22 cellular contexts compared by ENCODE assay signal in genomic region chr6:30832864-30833263, GRCh38. TPM values are rescaled to one million over a fixed set of nuclear protein-coding genes. Genes with fewer than 3 reads are reported as not detected.
DNase-seq lines count a peak whose midpoint lies in the region; ATAC-seq lines count a peak whose summit lies in the region.
"Had no signal": no experiment of that assay in that cellular context is flagged by ENCODE, and none has a peak within 500 bp of the region (broad histone marks: within the 10 kb centered on the region; RNA-seq: fewer than 3 reads in every experiment).

No MANE protein-coding gene starts in this region.

- no peak overlapping the region for H2BK120ac ChIP-seq in mesenchymal stem cell (ENCODE audit: low read depth, low read length)

- no peak for ATAC-seq in activated T-cell treated with anti-CD3 and anti-CD28 coated beads, Interleukin-2, amount 50 U/mL, for 72 hours (replicated peaks in 1 of 2)
- ATAC-seq in GM21723 (IDR thresholded peaks at IDR 0.05; ENCODE audit: unreplicated experiment): no peak
- ATAC-seq in GM21447 (IDR thresholded peaks at IDR 0.05; ENCODE audit: unreplicated experiment): no peak
- ATAC-seq: PC-3, SK-N-SH treated with all-trans-retinoic acid at 6 μM for 48 hours had no signal

- CTCF ChIA-PET in CD8-positive, alpha-beta memory T cell (lab: Charles Lee): interaction anchor here (0.7 to 1.8 kb wide), 3 partner anchors 11 to 271 kb away, joined by 3 to 6 read pairs (median 4); no protein-coding TSS in a partner anchor

- H3K23ac ChIP-seq in mesenchymal stem cell (ENCODE audit: low read length in 2 of 2): no peak overlapping the region

- no peak overlapping the region for H3K4me3 ChIP-seq in BLaER1 treated with 17β-estradiol and CSF1 and Interleukin-3, amounts not matched to agents 10 nM and 100 nM
- H3K4me3 ChIP-seq in CD8-positive, alpha-beta memory T cell (ENCODE audit: low read length): no peak overlapping the region
- no peak overlapping the region for H3K4me3 ChIP-seq in mesenchymal stem cell (ENCODE audit: insufficient read depth in 1 of 2, low read depth in 1 of 2, low read length in 2 of 2)
- H3K4me3 ChIP-seq: SJCRH30 had no signal

- no peaks in the 10 kb centered on the region for H3K36me3 Mint-ChIP-seq in activated T-cell treated with anti-CD3 and anti-CD28 coated beads, Interleukin-2, amount 50 U/mL, for 72 hours (ENCODE audit: insufficient read depth in 2 of 2)
- peaks cover 1 to 21% (median 9%) of the 10 kb centered on the region in 3 donors for H3K36me3 Mint-ChIP-seq in CD8-positive, alpha-beta memory T cell

- peak overlapping the region in 1 of 11 experiments; percentile 7; a peak in 1 of 22 replicates for H3K9ac ChIP-seq in BLaER1 treated with 17β-estradiol and CSF1 and Interleukin-3, amounts not matched to agents 10 nM and 100 nM
- no peak overlapping the region for H3K9ac ChIP-seq in mesenchymal stem cell (ENCODE audit: low read length)
- H3K9ac ChIP-seq: KMS-11 had no signal

- H3K4ac ChIP-seq in mesenchymal stem cell (ENCODE audit: low read depth in 1 of 2, low read length in 2 of 2): no peak overlapping the region

- no peaks in the 10 kb centered on the region for H3K27me3 ChIP-seq in BLaER1 treated with 17β-estradiol and CSF1 and Interleukin-3, amounts not matched to agents 10 nM and 100 nM
- H3K27me3 ChIP-seq in CD8-positive, alpha-beta memory T cell (ENCODE audit: insufficient read depth, low read length, poor library complexity, severe bottlenecking): no peaks in the 10 kb centered on the region
- H3K27me3 ChIP-seq in mesenchymal stem cell (ENCODE audit: control insufficient read depth in 1 of 2, insufficient read depth in 1 of 2, low read length in 2 of 2): peaks cover 0 to 9% of the 10 kb centered on the region in 2 experiments
- H3K27me3 ChIP-seq: SJCRH30 had no signal

- H4K8ac ChIP-seq in mesenchymal stem cell (ENCODE audit: low read length): no peak overlapping the region

- no peaks in the 10 kb centered on the region for H3K79me1 ChIP-seq in mesenchymal stem cell (replicated peaks; ENCODE audit: low read length, poor library complexity, severe bottlenecking)

- no peak overlapping the region for H2BK12ac ChIP-seq in mesenchymal stem cell (ENCODE audit: low read length in 2 of 2)

- H2BK5ac ChIP-seq in mesenchymal stem cell (ENCODE audit: low read depth, low read length, poor library complexity, severe bottlenecking): no peak overlapping the region

- POLR2A ChIA-PET in CD8-positive, alpha-beta memory T cell (lab: Charles Lee): no interaction called here

- 98% methylated on average over 5 of the region's 5 CpGs for WGBS in mesenchymal stem cell

- H4K91ac ChIP-seq in mesenchymal stem cell (ENCODE audit: low read length): no peak overlapping the region

- no peak overlapping the region for H3K18ac ChIP-seq in mesenchymal stem cell (ENCODE audit: low read depth in 1 of 2, low read length in 2 of 2)

- DNase-seq in activated T-cell treated with anti-CD3 and anti-CD28 coated beads, Interleukin-2, amount 50 U/mL, for 72 hours: no peak
- DNase-seq in activated T-cell treated with anti-CD3 and anti-CD28 coated beads for 4 hours: no peak
- no peak for DNase-seq in CD8-positive, alpha-beta memory T cell
- no peak for DNase-seq in mesenchymal stem cell
- DNase-seq in DMS53 (lab: John Stamatoyannopoulos, UW): no peak
- DNase-seq: DMS153; GOT3; HCEC 1CT; IMR-90; MM.1S; NCI-H2029; NCI-H446 treated with DMSO at 0.1 percent for 48 hours; NCI-H526; NCI-H82; NK-92 treated with Interleukin-12 subunit alpha and Interleukin-12 subunit beta, amount 100 ng/mL, for 24 hours; PC-3; SJCRH30 had no signal

- peak overlapping the region; percentile 9 for H2AK5ac ChIP-seq in mesenchymal stem cell (ENCODE audit: low read length, severe bottlenecking)

- H3K36me3 ChIP-seq in BLaER1 treated with 17β-estradiol and CSF1 and Interleukin-3, amounts not matched to agents 10 nM and 100 nM: no peaks in the 10 kb centered on the region
- no peaks in the 10 kb centered on the region for H3K36me3 ChIP-seq in CD8-positive, alpha-beta memory T cell (ENCODE audit: insufficient read depth, low read length)
- no peaks in the 10 kb centered on the region for H3K36me3 ChIP-seq in mesenchymal stem cell (ENCODE audit: control insufficient read depth in 1 of 2, insufficient read depth in 2 of 2, low read depth in 1 of 2, low read length in 2 of 2)
- H3K36me3 ChIP-seq: SJCRH30 had no signal

- peaks cover 59 to 99% (median 93%) of the 10 kb centered on the region in 10 experiments for H3K4me1 ChIP-seq in BLaER1 treated with 17β-estradiol and CSF1 and Interleukin-3, amounts not matched to agents 10 nM and 100 nM
- H3K4me1 ChIP-seq in CD8-positive, alpha-beta memory T cell (ENCODE audit: insufficient read depth, low read length): peaks cover 46% of the 10 kb centered on the region
- H3K4me1 ChIP-seq in mesenchymal stem cell (ENCODE audit: control insufficient read depth, insufficient read depth, low read depth, low read length): peaks cover 10% of the 10 kb centered on the region

- no peak overlapping the region for H3K4me3 Mint-ChIP-seq in activated T-cell treated with anti-CD3 and anti-CD28 coated beads, Interleukin-2, amount 50 U/mL, for 72 hours
- peak overlapping the region in 4 of 7 donors; percentile 21 to 73 (median 36) for H3K4me3 Mint-ChIP-seq in CD8-positive, alpha-beta memory T cell

- peak overlapping the region; percentile 1 for H3K27ac Mint-ChIP-seq in activated T-cell treated with anti-CD3 and anti-CD28 coated beads, Interleukin-2, amount 50 U/mL, for 72 hours
- peak overlapping the region in 5 of 8 donors; percentile 6 to 78 (median 28) for H3K27ac Mint-ChIP-seq in CD8-positive, alpha-beta memory T cell

- H3K27me3 Mint-ChIP-seq in activated T-cell treated with anti-CD3 and anti-CD28 coated beads, Interleukin-2, amount 50 U/mL, for 72 hours (ENCODE audit: low read depth): no peaks in the 10 kb centered on the region
- H3K27me3 Mint-ChIP-seq in CD8-positive, alpha-beta memory T cell: peaks cover 0 to 1% of the 10 kb centered on the region in 2 donors

- H3K4me2 ChIP-seq in BLaER1 treated with 17β-estradiol and CSF1 and Interleukin-3, amounts not matched to agents 10 nM and 100 nM: peak overlapping the region in 7 of 11 experiments; percentile 70 to 85 (median 74); a peak in 7 of 22 replicates
- no peak overlapping the region for H3K4me2 ChIP-seq in mesenchymal stem cell (ENCODE audit: low read length, poor library complexity, severe bottlenecking)
- H3K4me2 ChIP-seq: KMS-11 had no signal

- no peak overlapping the region for H2AFZ ChIP-seq in mesenchymal stem cell (ENCODE audit: low read depth, low read length)

- peak overlapping the region in 6 of 11 experiments; percentile 58 to 83 (median 78); a peak in 10 of 22 replicates for H3K27ac ChIP-seq in BLaER1 treated with 17β-estradiol and CSF1 and Interleukin-3, amounts not matched to agents 10 nM and 100 nM
- no peak overlapping the region for H3K27ac ChIP-seq in CD8-positive, alpha-beta memory T cell (ENCODE audit: low read depth, low read length)
- no peak overlapping the region for H3K27ac ChIP-seq in mesenchymal stem cell (ENCODE audit: low read length, poor library complexity, severe bottlenecking)
- H3K27ac ChIP-seq: KMS-11, SJCRH30 had no signal

- H4K20me1 ChIP-seq in BLaER1 treated with 17β-estradiol and CSF1 and Interleukin-3, amounts not matched to agents 10 nM and 100 nM: no peaks in the 10 kb centered on the region

- H3K9me3 ChIP-seq in BLaER1 treated with 17β-estradiol and CSF1 and Interleukin-3, amounts not matched to agents 10 nM and 100 nM (replicated peaks in 1 of 11): no peaks in the 10 kb centered on the region
- no peaks in the 10 kb centered on the region for H3K9me3 ChIP-seq in CD8-positive, alpha-beta memory T cell (ENCODE audit: low read length)
- no peaks in the 10 kb centered on the region for H3K9me3 ChIP-seq in mesenchymal stem cell (ENCODE audit: control insufficient read depth, low read length)
- H3K9me3 ChIP-seq: SJCRH30 had no signal

- peaks cover 59% of the 10 kb centered on the region for H3K4me1 Mint-ChIP-seq in activated T-cell treated with anti-CD3 and anti-CD28 coated beads, Interleukin-2, amount 50 U/mL, for 72 hours (ENCODE audit: low read depth)
- peaks cover 52 to 65% (median 57%) of the 10 kb centered on the region in 3 donors for H3K4me1 Mint-ChIP-seq in CD8-positive, alpha-beta memory T cell

- no peak overlapping the region for H3K14ac ChIP-seq in mesenchymal stem cell (ENCODE audit: low read length in 2 of 2)

- H3K9me3 Mint-ChIP-seq in activated T-cell treated with anti-CD3 and anti-CD28 coated beads, Interleukin-2, amount 50 U/mL, for 72 hours: no peaks in the 10 kb centered on the region
- H3K9me3 Mint-ChIP-seq in CD8-positive, alpha-beta memory T cell: no peaks in the 10 kb centered on the region

- H2BK15ac ChIP-seq in mesenchymal stem cell (ENCODE audit: low read depth, poor library complexity, severe bottlenecking): no peak overlapping the region

RNA-seq across cellular contexts. Expression of gene DDR1, which starts 51.5 kb away (rescaled TPM):
- 10 to 100 TPM in 1 of 2 donors, 1 to 10 TPM in 1; 9.4 to 11.6 TPM for total RNA-seq in activated T-cell treated with anti-CD3 and anti-CD28 coated beads, Interleukin-2, amount 50 U/mL, for 72 hours
- 10 to 100 TPM; 10.1 to 10.5 TPM for total RNA-seq in CD8-positive, alpha-beta memory T cell
- 1.2 TPM for polyA plus RNA-seq in CD8-positive, alpha-beta memory T cell
- polyA plus RNA-seq in mesenchymal stem cell (2013, experiment 1 of 2): 20.0 TPM
- polyA plus RNA-seq in mesenchymal stem cell (2013, experiment 2 of 2): 21.0 TPM

Comparison
In these comparisons a context has a peak if more than half of its experiments do, and no peak if none do; other contexts are left out.
1. H3K4me3 Mint-ChIP-seq: peak in CD8-positive, alpha-beta memory T cell (4 of 7); none in activated T-cell treated with anti-CD3 and anti-CD28 coated beads, Interleukin-2, amount 50 U/mL, for 72 hours (0 of 2).
2. H3K27ac ChIP-seq: peak in BLaER1 treated with 17β-estradiol and CSF1 and Interleukin-3, amounts not matched to agents 10 nM and 100 nM (6 of 11); none in CD8-positive, alpha-beta memory T cell (single experiment) and mesenchymal stem cell (single experiment).